ENCODE assay signal across 21 cellular contexts in the genomic region with DNA sequence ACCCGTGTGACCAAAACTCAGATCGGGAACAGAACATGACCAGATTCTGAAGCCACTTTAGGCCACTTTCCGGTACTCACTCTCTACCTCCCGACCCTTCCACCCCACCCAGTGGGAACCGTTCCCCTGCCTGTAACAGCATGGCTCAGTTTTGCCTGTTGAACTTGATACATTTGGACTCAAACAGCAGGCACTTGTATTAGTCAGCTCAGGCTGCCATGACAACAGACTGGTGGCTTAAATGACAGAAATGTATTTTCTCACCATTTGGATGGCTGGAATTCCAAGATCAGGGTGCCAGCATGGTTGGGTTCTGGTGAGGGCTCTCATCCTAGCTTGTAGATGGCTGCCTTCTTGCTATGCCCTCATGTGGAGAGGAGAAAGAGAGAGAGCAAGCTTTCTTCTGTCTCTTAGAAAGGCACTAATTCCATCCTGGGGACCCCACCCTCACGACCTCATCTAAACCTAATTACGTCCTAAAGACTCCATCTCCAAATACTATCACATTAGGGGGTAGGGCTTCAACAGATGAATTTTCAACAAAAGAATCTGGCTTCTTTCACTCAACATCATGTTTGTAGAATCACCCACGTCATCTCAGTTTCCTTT. TPM values are rescaled to one million over a fixed set of nuclear protein-coding genes. Genes with fewer than 3 reads are reported as not detected.
"Had no signal": no experiment of that assay in that cellular context is flagged by ENCODE, and none has a peak within 500 bp of the region (broad histone marks: within the 10 kb centered on the region; RNA-seq: fewer than 3 reads in every experiment).

No MANE protein-coding gene starts in this region.

- H3K36me3 ChIP-seq: adrenal gland, esophagus muscularis mucosa, ovary, spleen, thyroid gland had no signal

- H3K27ac ChIP-seq: adrenal gland, esophagus muscularis mucosa, ovary, spleen, thyroid gland had no signal

- H3K27ac Mint-ChIP-seq: activated naive CD4-positive, alpha-beta T cell treated with anti-CD3 and anti-CD28 coated beads, Interleukin-2, amount 50 U/mL, for 24 hours; activated T-cell treated with anti-CD3 and anti-CD28 coated beads, Interleukin-2, amount 50 U/mL, for 72 hours; dendritic cell treated with granulocyte-macrophage colony-stimulating factor and Interleukin-4, amounts not matched to agents 40 ng/mL and 50 ng/mL, for 4 days; naive thymus-derived CD8-positive, alpha-beta T cell; T-helper 17 cell had no signal

- H3K4me1 Mint-ChIP-seq: activated naive CD4-positive, alpha-beta T cell treated with anti-CD3 and anti-CD28 coated beads, Interleukin-2, amount 50 U/mL, for 24 hours; T-helper 17 cell had no signal

- H3K9me3 ChIP-seq: adrenal gland, esophagus muscularis mucosa, ovary, thyroid gland had no signal

- H3K4me3 ChIP-seq: adrenal gland, esophagus muscularis mucosa, ovary, spleen, thyroid gland had no signal

- ATAC-seq: activated T-cell treated with anti-CD3 and anti-CD28 coated beads, Interleukin-2, amount 50 U/mL, for 72 hours; naive thymus-derived CD8-positive, alpha-beta T cell; sciatic nerve; T-helper 17 cell had no signal

- DNase-seq: activated CD4-positive, alpha-beta T cell treated with anti-CD3 and anti-CD28 coated beads, Interleukin-2, amount 50 U/mL, for 1 hour; activated CD4-positive, CD25-positive, alpha-beta regulatory T cell treated with anti-CD3 and anti-CD28 coated beads, Interleukin-2, amount 50 U/mL, for 72 hours; activated gamma-delta T cell; activated T-cell treated with anti-CD3 and anti-CD28 coated beads, Interleukin-2, amount 50 U/mL, for 72 hours; adrenal gland; effector CD8-positive, alpha-beta T cell; mesenchymal stem cell; naive thymus-derived CD8-positive, alpha-beta T cell; ovary; spleen; stimulated activated naive CD4-positive, alpha-beta T cell; T-helper 17 cell; thyroid gland had no signal

- H3K27me3 ChIP-seq: adrenal gland, esophagus muscularis mucosa, ovary, thyroid gland had no signal

- H3K4me3 Mint-ChIP-seq: activated naive CD4-positive, alpha-beta T cell treated with anti-CD3 and anti-CD28 coated beads, Interleukin-2, amount 50 U/mL, for 24 hours; activated T-cell treated with anti-CD3 and anti-CD28 coated beads, Interleukin-2, amount 50 U/mL, for 72 hours; dendritic cell treated with granulocyte-macrophage colony-stimulating factor and Interleukin-4, amounts not matched to agents 40 ng/mL and 50 ng/mL, for 4 days; naive thymus-derived CD8-positive, alpha-beta T cell; T-helper 17 cell had no signal

- H3K36me3 Mint-ChIP-seq: activated naive CD4-positive, alpha-beta T cell treated with anti-CD3 and anti-CD28 coated beads, Interleukin-2, amount 50 U/mL, for 24 hours; naive thymus-derived CD8-positive, alpha-beta T cell had no signal

- H3K9me3 Mint-ChIP-seq: activated naive CD4-positive, alpha-beta T cell treated with anti-CD3 and anti-CD28 coated beads, Interleukin-2, amount 50 U/mL, for 24 hours; dendritic cell treated with granulocyte-macrophage colony-stimulating factor and Interleukin-4, amounts not matched to agents 40 ng/mL and 50 ng/mL, for 4 days had no signal

RNA-seq across cellular contexts. Expression of a gene that starts 9.3 kb away (rescaled TPM):
- total RNA-seq: activated CD8-positive, alpha-beta memory T cell treated with anti-CD3 and anti-CD28 coated beads for 36 hours; astrocyte; naive thymus-derived CD8-positive, alpha-beta T cell; pulmonary artery endothelial cell; T-helper 17 cell had no signal
- polyA plus RNA-seq: endothelial cell of umbilical vein; naive thymus-derived CD8-positive, alpha-beta T cell had no signal
